15 cellular contexts compared by ENCODE assay signal in genomic region chr20:32390999-32391398, GRCh38. TPM values are rescaled to one million over a fixed set of nuclear protein-coding genes. Genes with fewer than 3 reads are reported as not detected.
A peak's percentile ranks its signal among the peaks of the same experiment; 100 is the strongest.
DNase-seq lines count a peak whose midpoint lies in the region; ATAC-seq and TF ChIP-seq lines count a peak whose summit lies in the region.
"Had no signal": no experiment of that assay in that cellular context is flagged by ENCODE, and none has a peak within 500 bp of the region (broad histone marks: within the 10 kb centered on the region; RNA-seq: fewer than 3 reads in every experiment).

No MANE protein-coding gene starts in this region.

- H3K4me1 ChIP-seq in upper lobe of right lung = peaks cover 8% of the 10 kb centered on the region
- H3K4me1 ChIP-seq: ascending aorta had no signal

- ATAC-seq in stimulated activated naive CD8-positive, alpha-beta T cell treated with anti-CD3 and anti-CD28 coated beads, Interleukin-15, amount 100 ng/mL, for 72 hours = no peak
- ATAC-seq in upper lobe of right lung (peak; percentile 26), HG03520 (IDR thresholded peaks at IDR 0.05; ENCODE audit: unreplicated experiment) (no peak)

- no peak for DNase-seq in stimulated activated naive CD8-positive, alpha-beta T cell treated with anti-CD3 and anti-CD28 coated beads, Interleukin-15, amount 100 ng/mL, for 72 hours
- DNase-seq in RKO (ENCODE audit: low spot score) (peak; percentile 23), epithelial cell of prostate (ENCODE audit: low read depth, low spot score) (peak; percentile 6), upper lobe of right lung (no peak), NCI-H2107 treated with DMSO at 0.1 percent for 48 hours (lab: John Stamatoyannopoulos, UW; ENCODE audit: unreplicated experiment) (no peak), DMS153 treated with DMSO at 0.1 percent for 48 hours (lab: John Stamatoyannopoulos, UW; ENCODE audit: unreplicated experiment) (no peak)
- DNase-seq: ACHN; activated CD4-positive, alpha-beta T cell treated with anti-CD3 and anti-CD28 coated beads for 48 hours; foreskin fibroblast; NCI-H1105; posterior cingulate gyrus had no signal

- H3K27me3 Mint-ChIP-seq in stimulated activated naive CD8-positive, alpha-beta T cell treated with anti-CD3 and anti-CD28 coated beads, Interleukin-15, Interleukin-2, amounts not matched to agents 100 ng/mL and 50 ng/mL, for 24 hours = no peaks in the 10 kb centered on the region
- H3K27me3 Mint-ChIP-seq in stimulated activated naive CD8-positive, alpha-beta T cell treated with anti-CD3 and anti-CD28 coated beads, Interleukin-15, amount 100 ng/mL, for 72 hours = no peaks in the 10 kb centered on the region

- peak overlapping the region; percentile 32 for H3K27ac Mint-ChIP-seq in stimulated activated naive CD8-positive, alpha-beta T cell treated with anti-CD3 and anti-CD28 coated beads, Interleukin-15, Interleukin-2, amounts not matched to agents 100 ng/mL and 50 ng/mL, for 24 hours
- no peak overlapping the region for H3K27ac Mint-ChIP-seq in stimulated activated naive CD8-positive, alpha-beta T cell treated with anti-CD3 and anti-CD28 coated beads, Interleukin-15, amount 100 ng/mL, for 72 hours

- no peaks in the 10 kb centered on the region for H3K9me3 ChIP-seq in upper lobe of right lung
- H3K9me3 ChIP-seq: thoracic aorta had no signal

- H3K27ac ChIP-seq in epithelial cell of prostate (peak overlapping the region; percentile 10), upper lobe of right lung (no peak overlapping the region)
- H3K27ac ChIP-seq: ascending aorta, thoracic aorta had no signal

- peaks cover 65% of the 10 kb centered on the region for H3K36me3 Mint-ChIP-seq in stimulated activated naive CD8-positive, alpha-beta T cell treated with anti-CD3 and anti-CD28 coated beads, Interleukin-15, Interleukin-2, amounts not matched to agents 100 ng/mL and 50 ng/mL, for 24 hours (ENCODE audit: low read depth)

- TF ChIP-seq CTCF in upper lobe of right lung (IDR thresholded peaks at IDR 0.05) = no peak

- no peak overlapping the region for H3K4me3 ChIP-seq in upper lobe of right lung
- H3K4me3 ChIP-seq: ascending aorta, thoracic aorta had no signal

- no peak overlapping the region for H3K4me3 Mint-ChIP-seq in stimulated activated naive CD8-positive, alpha-beta T cell treated with anti-CD3 and anti-CD28 coated beads, Interleukin-15, Interleukin-2, amounts not matched to agents 100 ng/mL and 50 ng/mL, for 24 hours
- H3K4me3 Mint-ChIP-seq in stimulated activated naive CD8-positive, alpha-beta T cell treated with anti-CD3 and anti-CD28 coated beads, Interleukin-15, amount 100 ng/mL, for 72 hours = no peak overlapping the region

- peaks cover 55% of the 10 kb centered on the region for H3K4me1 Mint-ChIP-seq in stimulated activated naive CD8-positive, alpha-beta T cell treated with anti-CD3 and anti-CD28 coated beads, Interleukin-15, Interleukin-2, amounts not matched to agents 100 ng/mL and 50 ng/mL, for 24 hours (ENCODE audit: low read depth)
- H3K4me1 Mint-ChIP-seq in stimulated activated naive CD8-positive, alpha-beta T cell treated with anti-CD3 and anti-CD28 coated beads, Interleukin-15, amount 100 ng/mL, for 72 hours = peaks cover 27% of the 10 kb centered on the region

- H3K36me3 ChIP-seq in upper lobe of right lung = peaks cover 11% of the 10 kb centered on the region
- H3K36me3 ChIP-seq: thoracic aorta had no signal

- H3K27me3 ChIP-seq in upper lobe of right lung = no peaks in the 10 kb centered on the region
- H3K27me3 ChIP-seq: ascending aorta had no signal

- H3K9me3 Mint-ChIP-seq in stimulated activated naive CD8-positive, alpha-beta T cell treated with anti-CD3 and anti-CD28 coated beads, Interleukin-15, Interleukin-2, amounts not matched to agents 100 ng/mL and 50 ng/mL, for 24 hours = no peaks in the 10 kb centered on the region
- no peaks in the 10 kb centered on the region for H3K9me3 Mint-ChIP-seq in stimulated activated naive CD8-positive, alpha-beta T cell treated with anti-CD3 and anti-CD28 coated beads, Interleukin-15, amount 100 ng/mL, for 72 hours

- intact Hi-C loops in upper lobe of right lung (cut with DNase I) = no loop called here

RNA-seq across cellular contexts. Expression of gene ASXL1, which starts 32.9 kb away (rescaled TPM):
- 79.1 TPM for total RNA-seq in upper lobe of right lung

Comparison
In these comparisons a context has a peak if more than half of its experiments do, and no peak if none do; other contexts are left out.
1. DNase-seq: peak in RKO (single experiment) and epithelial cell of prostate (single experiment); none in stimulated activated naive CD8-positive, alpha-beta T cell treated with anti-CD3 and anti-CD28 coated beads, Interleukin-15, amount 100 ng/mL, for 72 hours (0 of 2), upper lobe of right lung (single experiment), NCI-H2107 treated with DMSO at 0.1 percent for 48 hours (single experiment) and DMS153 treated with DMSO at 0.1 percent for 48 hours (single experiment).